10 cellular contexts compared by ENCODE assay signal in genomic region chr2:68769586-68770270, GRCh38. TPM values are rescaled to one million over a fixed set of nuclear protein-coding genes. Genes with fewer than 3 reads are reported as not detected.
DNase-seq lines count a peak whose midpoint lies in the region; ATAC-seq, FAIRE-seq and TF ChIP-seq lines count a peak whose summit lies in the region.
"Had no signal": no experiment of that assay in that cellular context is flagged by ENCODE, and none has a peak within 500 bp of the region (broad histone marks: within the 10 kb centered on the region; RNA-seq: fewer than 3 reads in every experiment).

No MANE protein-coding gene starts in this region.

- H3K4me3 ChIP-seq in heart right ventricle (no peak overlapping the region), right cardiac atrium (ENCODE audit: low read length) (no peak overlapping the region), liver (ENCODE audit: low read depth in 1 of 3, low read length in 3 of 3) (no peak overlapping the region), upper lobe of right lung (no peak overlapping the region), GM23248 (no peak overlapping the region)

- H3K9ac ChIP-seq in liver (ENCODE audit: low read depth in 1 of 2, low read length in 2 of 2) (no peak overlapping the region), GM23248 (no peak overlapping the region)

- H3K36me3 ChIP-seq in heart right ventricle (no peaks in the 10 kb centered on the region), liver (ENCODE audit: control insufficient read depth in 4 of 4, insufficient read depth in 3 of 4, low read depth in 1 of 4, low read length in 3 of 4) (no peaks in the 10 kb centered on the region), upper lobe of right lung (no peaks in the 10 kb centered on the region), GM23248 (ENCODE audit: low read depth) (no peaks in the 10 kb centered on the region)

- no peaks in the 10 kb centered on the region for H3K27me3 Mint-ChIP-seq in activated T-helper 17 cell treated with anti-CD3 and anti-CD28 coated beads, Interleukin-2, amount 50 U/mL, for 72 hours

- H3K4me1 Mint-ChIP-seq in activated T-helper 17 cell treated with anti-CD3 and anti-CD28 coated beads, Interleukin-2, amount 50 U/mL, for 72 hours: peaks cover 88% of the 10 kb centered on the region

- no peak overlapping the region for H2AFZ ChIP-seq in GM23248

- peaks cover 65% of the 10 kb centered on the region for H3K36me3 Mint-ChIP-seq in activated T-helper 17 cell treated with anti-CD3 and anti-CD28 coated beads, Interleukin-2, amount 50 U/mL, for 72 hours (ENCODE audit: low read depth)

- in situ Hi-C loops in GM23248 (cut with MboI): no loop called here

- H3K9me3 ChIP-seq in heart right ventricle: no peaks in the 10 kb centered on the region
- no peaks in the 10 kb centered on the region for H3K9me3 ChIP-seq in right cardiac atrium (ENCODE audit: control insufficient read depth, low read length)
- H3K9me3 ChIP-seq in liver (ENCODE audit: control insufficient read depth in 4 of 4, low read length in 3 of 4): no peaks in the 10 kb centered on the region
- H3K9me3 ChIP-seq in upper lobe of right lung: no peaks in the 10 kb centered on the region
- no peaks in the 10 kb centered on the region for H3K9me3 ChIP-seq in GM23248 (ENCODE audit: low read depth)

- TF ChIP-seq RAD21 in liver (IDR thresholded peaks at IDR 0.05): no peak

- 82 to 85% methylated on average over 6 of the region's 6 CpGs for WGBS in heart right ventricle, 2 donors
- 81% methylated on average over 6 of the region's 6 CpGs for WGBS in right cardiac atrium
- WGBS in liver: 75% methylated on average over 6 of the region's 6 CpGs
- WGBS in GM23248 (ENCODE audit: low coverage in 1 of 2, low lambda C conversion rate in 2 of 2, missing lambda C conversion rate in 2 of 2), 2 experiments: 78 to 79% methylated on average over 6 of the region's 6 CpGs

- no peaks in the 10 kb centered on the region for H3F3A ChIP-seq in GM23248 (ENCODE audit: insufficient read depth)

- no peaks in the 10 kb centered on the region for H3K27me3 ChIP-seq in heart right ventricle
- no peaks in the 10 kb centered on the region for H3K27me3 ChIP-seq in right cardiac atrium (ENCODE audit: control insufficient read depth, insufficient read depth)
- H3K27me3 ChIP-seq in liver (ENCODE audit: control insufficient read depth in 4 of 4, insufficient read depth in 4 of 4, low read length in 3 of 4): no peaks in the 10 kb centered on the region
- no peaks in the 10 kb centered on the region for H3K27me3 ChIP-seq in upper lobe of right lung
- H3K27me3 ChIP-seq in GM23248 (replicated peaks; ENCODE audit: insufficient read depth): peaks cover 5% of the 10 kb centered on the region; the same call in 1 of the 2 replicates

- TF ChIP-seq CTCF in heart right ventricle (IDR thresholded peaks at IDR 0.05) (no peak), liver (IDR thresholded peaks at IDR 0.05; ENCODE audit: low read depth, low read length, missing input control) (no peak), upper lobe of right lung (IDR thresholded peaks at IDR 0.05) (no peak)

- ATAC-seq in heart right ventricle: no peak
- ATAC-seq in right cardiac atrium: no peak
- ATAC-seq in activated T-helper 17 cell treated with anti-CD3 and anti-CD28 coated beads, Interleukin-2, amount 50 U/mL, for 72 hours (replicated peaks): peak; percentile 1
- no peak for ATAC-seq in upper lobe of right lung

- H3K79me2 ChIP-seq in GM23248 (ENCODE audit: insufficient read depth): no peaks in the 10 kb centered on the region

- H3K4me1 ChIP-seq in heart right ventricle (peaks cover 5 to 100% (median 58%) of the 10 kb centered on the region in 9 donors), right cardiac atrium (ENCODE audit: control insufficient read depth, insufficient read depth, low read length) (peaks cover 17% of the 10 kb centered on the region), liver (ENCODE audit: control insufficient read depth in 4 of 4, insufficient read depth in 4 of 4, low read length in 3 of 4) (peaks cover 0 to 9% (median 3%) of the 10 kb centered on the region in 4 donors), upper lobe of right lung (peaks cover 77% of the 10 kb centered on the region), GM23248 (ENCODE audit: insufficient read depth) (no peaks in the 10 kb centered on the region)

- no peak overlapping the region for H3K4me2 ChIP-seq in GM23248 (ENCODE audit: unreplicated experiment)

- DNase-seq in heart right ventricle (no peak), right cardiac atrium (no peak), upper lobe of right lung (no peak), SKM-1 (lab: John Stamatoyannopoulos, UW; ENCODE audit: unreplicated experiment) (no peak), GM23248 (no peak), HTR-8/SVneo (ENCODE audit: insufficient read length, low spot score) (no peak)
- DNase-seq: posterior cingulate gyrus had no signal

- peak overlapping the region; percentile 88 for H3K4me3 Mint-ChIP-seq in activated T-helper 17 cell treated with anti-CD3 and anti-CD28 coated beads, Interleukin-2, amount 50 U/mL, for 72 hours

- H3K9me2 ChIP-seq in GM23248 (ENCODE audit: insufficient read depth): no peaks in the 10 kb centered on the region

- no peak for FAIRE-seq in HTR-8/SVneo (lab: Jason Lieb, UNC)
- FAIRE-seq: endothelial cell of umbilical vein had no signal

- H3K9me3 Mint-ChIP-seq in activated T-helper 17 cell treated with anti-CD3 and anti-CD28 coated beads, Interleukin-2, amount 50 U/mL, for 72 hours: no peaks in the 10 kb centered on the region

- no peaks in the 10 kb centered on the region for H4K20me1 ChIP-seq in GM23248 (ENCODE audit: insufficient read depth)

- peak overlapping the region in 8 of 10 donors; percentile 32 to 94 (median 73) for H3K27ac ChIP-seq in heart right ventricle
- no peak overlapping the region for H3K27ac ChIP-seq in right cardiac atrium (ENCODE audit: low read length)
- H3K27ac ChIP-seq in liver (ENCODE audit: low read depth in 1 of 2, low read length in 2 of 2): peak overlapping the region; percentile 21 to 42
- H3K27ac ChIP-seq in upper lobe of right lung: peak overlapping the region; percentile 75
- no peak overlapping the region for H3K27ac ChIP-seq in GM23248

- intact Hi-C loops in heart right ventricle (cut with DNase I): loop anchor here in 5 of 10 donors (5.0 kb wide), 2 partner anchors 58 to 63 kb away; no protein-coding TSS in a partner anchor
- intact Hi-C loops in right cardiac atrium (cut with DNase I): no loop called here
- intact Hi-C loops in upper lobe of right lung (cut with DNase I): loop anchor here (10.0 kb wide), 1 partner anchor 55 kb away; no protein-coding TSS in a partner anchor

- peak overlapping the region; percentile 82 for H3K27ac Mint-ChIP-seq in activated T-helper 17 cell treated with anti-CD3 and anti-CD28 coated beads, Interleukin-2, amount 50 U/mL, for 72 hours

TF ChIP-seq in liver, 16 proteins besides CTCF, POLR2A, EP300 and RAD21 (continues in another document):
- TF ChIP-seq YY1 (IDR thresholded peaks at IDR 0.05) (no peak), HNF4A (conservative IDR thresholded peaks at IDR 0.05) (no peak), RXRA (IDR thresholded peaks at IDR 0.05) (no peak), EGR1 (IDR thresholded peaks at IDR 0.05; ENCODE audit: low read depth in 2 of 2) (no peak), ATF3 (IDR thresholded peaks at IDR 0.05) (no peak), NR2F2 (IDR thresholded peaks at IDR 0.05) (no peak), GABPA (IDR thresholded peaks at IDR 0.05 in 1 of 2, conservative IDR thresholded peaks at IDR 0.05 in 1 of 2) (no peak), TAF1 (conservative IDR thresholded peaks at IDR 0.05) (no peak), MAX (IDR thresholded peaks at IDR 0.05) (no peak), ZBTB33 (IDR thresholded peaks at IDR 0.05) (no peak), JUND (IDR thresholded peaks at IDR 0.05) (no peak), FOXA2 (IDR thresholded peaks at IDR 0.05) (no peak), FOXA1 (IDR thresholded peaks at IDR 0.05) (no peak)

RNA-seq across cellular contexts. Expression of gene ARHGAP25, which starts 35.1 kb away (rescaled TPM):
- total RNA-seq in heart right ventricle (10 to 100 TPM in 1 of 10 donors, 1 to 10 TPM in 9; 2.7 to 17.3 (median 5.2) TPM), right cardiac atrium (1 to 10 TPM; 7.8 to 9.7 (median 9.1) TPM), liver (1 to 10 TPM; 6.4 to 7.0 TPM), upper lobe of right lung (31.8 TPM)
- polyA plus RNA-seq in heart right ventricle (1 to 10 TPM; 2.6 to 6.8 TPM), right cardiac atrium (5.9 TPM), liver (1 to 10 TPM; 3.5 to 4.2 TPM), GM23248 (2016; fragmentation: Nextera tagmentation; extraction: Ambion mirVana) (not detected in 2 replicates)
- 10 to 100 TPM; 54.0 to 95.9 TPM for total RNA-seq in activated T-helper 17 cell treated with anti-CD3 and anti-CD28 coated beads, Interleukin-2, amount 50 U/mL, for 72 hours
- total RNA-seq in GM23248 (2014; rRNA removed; shearing (Covaris generic)): not detected in 2 replicates

Comparison
In these comparisons a context has a peak if more than half of its experiments do, and no peak if none do; other contexts are left out.
1. H3K27ac ChIP-seq: peak in heart right ventricle (8 of 10), liver (2 of 2) and upper lobe of right lung (single experiment); none in right cardiac atrium (single experiment) and GM23248 (single experiment).